21 cellular contexts compared by ENCODE assay signal in genomic region chr9:134355561-134356278, GRCh38. TPM values are rescaled to one million over a fixed set of nuclear protein-coding genes. Genes with fewer than 3 reads are reported as not detected.
DNase-seq lines count a peak whose midpoint lies in the region; ATAC-seq and TF ChIP-seq lines count a peak whose summit lies in the region.
"Had no signal": no experiment of that assay in that cellular context is flagged by ENCODE, and none has a peak within 500 bp of the region (broad histone marks: within the 10 kb centered on the region; RNA-seq: fewer than 3 reads in every experiment).

No MANE protein-coding gene starts in this region.

- TF ChIP-seq POLR2A in right lobe of liver (IDR thresholded peaks at IDR 0.05), result no peak
- TF ChIP-seq POLR2A in thyroid gland (IDR thresholded peaks at IDR 0.05), result no peak

- no peaks in the 10 kb centered on the region for H3K36me3 ChIP-seq in colonic mucosa
- no peaks in the 10 kb centered on the region for H3K36me3 ChIP-seq in right lobe of liver
- no peaks in the 10 kb centered on the region for H3K36me3 ChIP-seq in thyroid gland
- no peaks in the 10 kb centered on the region for H3K36me3 ChIP-seq in OCI-LY7 (ENCODE audit: insufficient read depth, low read length)
- no peaks in the 10 kb centered on the region for H3K36me3 ChIP-seq in Karpas-422 (ENCODE audit: insufficient read depth, low read length)
- H3K36me3 ChIP-seq: gastrocnemius medialis had no signal

- POLR2A ChIA-PET in OCI-LY7 (lab: Charles Lee), result no interaction called here

- H3K4me1 ChIP-seq in colonic mucosa (peaks cover 35% of the 10 kb centered on the region), right lobe of liver (peaks cover 2 to 100% (median 64%) of the 10 kb centered on the region in 4 donors), thyroid gland (peaks cover 71 to 99% of the 10 kb centered on the region in 2 donors), OCI-LY7 (ENCODE audit: insufficient read depth, low read length, poor library complexity, severe bottlenecking) (no peaks in the 10 kb centered on the region), Karpas-422 (ENCODE audit: low read length) (no peaks in the 10 kb centered on the region)

- no peak; the same call in 1 of the 2 replicates for TF ChIP-seq RAD21 in Ishikawa (IDR thresholded peaks at IDR 0.05; ENCODE audit: low read depth)

- CTCF ChIA-PET in OCI-LY7 (lab: Charles Lee; ENCODE audit: unreplicated experiment), result no interaction called here

- H3K9me3 Mint-ChIP-seq in activated naive CD8-positive, alpha-beta T cell treated with anti-CD3 and anti-CD28 coated beads, Interleukin-2, amount 50 U/mL, for 24 hours, result no peaks in the 10 kb centered on the region
- H3K9me3 Mint-ChIP-seq: activated naive CD8-positive, alpha-beta T cell treated with anti-CD3 and anti-CD28 coated beads for 36 hours; neural crest cell had no signal

- H3K4me3 ChIP-seq in colonic mucosa (no peak overlapping the region), right lobe of liver (no peak overlapping the region), thyroid gland (replicated peaks in 1 of 3) (no peak overlapping the region), OCI-LY7 (ENCODE audit: low read depth, low read length, poor library complexity, severe bottlenecking) (no peak overlapping the region), Karpas-422 (ENCODE audit: low read length) (no peak overlapping the region)
- H3K4me3 ChIP-seq: gastrocnemius medialis, GM12878, GM23248 had no signal

- H3K27ac Mint-ChIP-seq in activated naive CD8-positive, alpha-beta T cell treated with anti-CD3 and anti-CD28 coated beads, Interleukin-2, amount 50 U/mL, for 24 hours, result no peak overlapping the region
- H3K27ac Mint-ChIP-seq: activated naive CD8-positive, alpha-beta T cell treated with anti-CD3 and anti-CD28 coated beads for 36 hours had no signal

- no peak for TF ChIP-seq CTCF in colonic mucosa (IDR thresholded peaks at IDR 0.05)
- TF ChIP-seq CTCF in right lobe of liver (IDR thresholded peaks at IDR 0.05), result no peak
- TF ChIP-seq CTCF in thyroid gland (IDR thresholded peaks at IDR 0.05), result no peak
- no peak for TF ChIP-seq CTCF in OCI-LY7 (conservative IDR thresholded peaks at IDR 0.05; ENCODE audit: low read length)

- DNase-seq in colonic mucosa (peak; percentile 84), right lobe of liver (no peak), thyroid gland (peak; percentile 87 to 88), NCI-H1105 treated with DMSO at 0.1 percent for 48 hours (lab: John Stamatoyannopoulos, UW) (no peak), OCI-LY7 (ENCODE audit: low spot score) (no peak), Karpas-422 (no peak)
- DNase-seq in activated naive CD8-positive, alpha-beta T cell treated with anti-CD3 and anti-CD28 coated beads, Interleukin-2, amount 50 U/mL, for 24 hours, result no peak
- DNase-seq: activated CD4-positive, alpha-beta T cell treated with anti-CD3 and anti-CD28 coated beads, Interleukin-2, amount 50 U/mL, for 4 hours; activated naive CD8-positive, alpha-beta T cell treated with anti-CD3 and anti-CD28 coated beads for 36 hours; activated T-cell treated with anti-CD3 and anti-CD28 coated beads, Interleukin-2, amount 50 U/mL, for 48 hours; caudate nucleus; gastrocnemius medialis; GM23248; mesendoderm; NCI-H187; NCI-H526 treated with DMSO at 0.1 percent for 48 hours; right cardiac atrium had no signal

- H3K27ac ChIP-seq in colonic mucosa (peak overlapping the region; percentile 55), right lobe of liver (peak overlapping the region; percentile 10 to 82 (median 67)), thyroid gland (peak overlapping the region; percentile 63 to 77 (median 73)), OCI-LY7 (ENCODE audit: low read depth, low read length, poor library complexity, severe bottlenecking) (no peak overlapping the region), Karpas-422 (ENCODE audit: low read length) (no peak overlapping the region)
- H3K27ac ChIP-seq: GM23248 had no signal

- peak; percentile 1 to 12 (median 10) for ATAC-seq in right lobe of liver
- no peak for ATAC-seq in activated naive CD8-positive, alpha-beta T cell treated with anti-CD3 and anti-CD28 coated beads, Interleukin-2, amount 50 U/mL, for 24 hours
- ATAC-seq: gastrocnemius medialis, GM12878, right cardiac atrium, SK-N-SH treated with all-trans-retinoic acid at 6 μM for 48 hours had no signal

- no peak for TF ChIP-seq EP300 in Ishikawa (IDR thresholded peaks at IDR 0.05; ENCODE audit: borderline replicate concordance)

- H3K9me2 ChIP-seq in OCI-LY7 (ENCODE audit: insufficient read depth, low read length), result no peaks in the 10 kb centered on the region
- H3K9me2 ChIP-seq in Karpas-422 (replicated peaks; ENCODE audit: insufficient read depth, low read length), result no peaks in the 10 kb centered on the region

- H3K36me3 Mint-ChIP-seq in activated naive CD8-positive, alpha-beta T cell treated with anti-CD3 and anti-CD28 coated beads, Interleukin-2, amount 50 U/mL, for 24 hours (ENCODE audit: low read depth), result no peaks in the 10 kb centered on the region
- H3K36me3 Mint-ChIP-seq: activated naive CD8-positive, alpha-beta T cell treated with anti-CD3 and anti-CD28 coated beads for 36 hours had no signal

- intact Hi-C loops in colonic mucosa (cut with DNase I), result no loop called here
- intact Hi-C loops in right lobe of liver (cut with DNase I), result no loop called here
- intact Hi-C loops in thyroid gland (cut with DNase I), result no loop called here
- intact Hi-C loops in OCI-LY7 (cut with micrococcal nuclease; ENCODE audit: unreplicated experiment), result no loop called here

- H3K4me2 ChIP-seq in OCI-LY7 (ENCODE audit: low read length) (no peak overlapping the region), Karpas-422 (ENCODE audit: low read depth, low read length, poor library complexity, severe bottlenecking) (no peak overlapping the region)

- H3K9ac ChIP-seq in colonic mucosa (ENCODE audit: low read depth in 2 of 2, low read length in 2 of 2) (peak overlapping the region in 1 of 2 donors; percentile 53), Karpas-422 (ENCODE audit: low read length) (no peak overlapping the region)
- H3K9ac ChIP-seq: GM23248 had no signal

- H4K20me1 ChIP-seq in OCI-LY7 (ENCODE audit: insufficient read depth, low read length) (no peaks in the 10 kb centered on the region), Karpas-422 (ENCODE audit: insufficient read depth, low read depth, low read length) (0 out of 2 replicates have a peak, but pooled peaks cover 3% of the 10 kb centered on the region)

- no peak overlapping the region for H3K4me3 Mint-ChIP-seq in activated naive CD8-positive, alpha-beta T cell treated with anti-CD3 and anti-CD28 coated beads, Interleukin-2, amount 50 U/mL, for 24 hours
- H3K4me3 Mint-ChIP-seq: activated naive CD8-positive, alpha-beta T cell treated with anti-CD3 and anti-CD28 coated beads for 36 hours; neural crest cell had no signal

- H3K27me3 Mint-ChIP-seq in activated naive CD8-positive, alpha-beta T cell treated with anti-CD3 and anti-CD28 coated beads, Interleukin-2, amount 50 U/mL, for 24 hours, result no peaks in the 10 kb centered on the region
- H3K27me3 Mint-ChIP-seq: activated naive CD8-positive, alpha-beta T cell treated with anti-CD3 and anti-CD28 coated beads for 36 hours had no signal

- H3K79me2 ChIP-seq in OCI-LY7 (ENCODE audit: insufficient read depth, low read depth, low read length) (no peaks in the 10 kb centered on the region), Karpas-422 (ENCODE audit: low read length) (no peaks in the 10 kb centered on the region)

- no TSS peak for BruUV-seq in OCI-LY7 (replicated peaks; lab: Mats Ljungman, UMichigan)

- H3K27me3 ChIP-seq in colonic mucosa (no peaks in the 10 kb centered on the region), right lobe of liver (no peaks in the 10 kb centered on the region), thyroid gland (no peaks in the 10 kb centered on the region), Karpas-422 (ENCODE audit: low read length) (no peaks in the 10 kb centered on the region)
- H3K27me3 ChIP-seq: gastrocnemius medialis had no signal

- 28% methylated on average over 2 of the region's 15 CpGs for WGBS in right lobe of liver (ENCODE audit: insufficient coverage, low coverage, low lambda C conversion rate, missing lambda C conversion rate)
- 0% methylated on average over 6 of the region's 15 CpGs; no CpG with 5 or more reads in 1 of the 2 donors for WGBS in thyroid gland, 2 donors

- H2AFZ ChIP-seq in OCI-LY7 (ENCODE audit: low read length), result no peak overlapping the region
- no peak overlapping the region for H2AFZ ChIP-seq in Karpas-422 (ENCODE audit: low read length)
- H2AFZ ChIP-seq: GM23248 had no signal

- H3K4me1 Mint-ChIP-seq in activated naive CD8-positive, alpha-beta T cell treated with anti-CD3 and anti-CD28 coated beads, Interleukin-2, amount 50 U/mL, for 24 hours, result no peaks in the 10 kb centered on the region
- H3K4me1 Mint-ChIP-seq: activated naive CD8-positive, alpha-beta T cell treated with anti-CD3 and anti-CD28 coated beads for 36 hours had no signal

- no peaks in the 10 kb centered on the region for H3K9me3 ChIP-seq in colonic mucosa
- H3K9me3 ChIP-seq in right lobe of liver, result no peaks in the 10 kb centered on the region
- no peaks in the 10 kb centered on the region for H3K9me3 ChIP-seq in thyroid gland
- no peaks in the 10 kb centered on the region for H3K9me3 ChIP-seq in OCI-LY7 (ENCODE audit: low read length)
- no peaks in the 10 kb centered on the region for H3K9me3 ChIP-seq in Karpas-422 (ENCODE audit: low read length)
- H3K9me3 ChIP-seq: gastrocnemius medialis had no signal

TF ChIP-seq in Ishikawa, 13 proteins besides CTCF, POLR2A, EP300 and RAD21:
- TF ChIP-seq TCF12 (IDR thresholded peaks at IDR 0.05; ENCODE audit: low read depth), result no peak
- TF ChIP-seq TEAD4 (IDR thresholded peaks at IDR 0.05), result 0 out of 2 replicates have a peak, but pooled peaks have one; percentile 21
- TF ChIP-seq ZBTB7A (IDR thresholded peaks at IDR 0.05; ENCODE audit: low read depth), result 0 out of 2 replicates have a peak, but pooled peaks have one; percentile 27
- TF ChIP-seq CEBPB (IDR thresholded peaks at IDR 0.05), result peak; percentile 73

RNA-seq across cellular contexts. Expression of gene RXRA, which starts 29.5 kb away (rescaled TPM):
- total RNA-seq in colonic mucosa (10 to 100 TPM; 68.2 to 72.0 TPM), right lobe of liver (100 to 1,000 TPM; 105 to 165 (median 131) TPM), thyroid gland (10 to 100 TPM; 39.4 to 81.3 (median 67.4) TPM), OCI-LY7 (2022) (0.40 and 0.44 TPM in 2 replicates)
- 0.05 and 0.25 TPM in 2 replicates for total RNA-seq in OCI-LY7 (2014; rRNA removed; shearing (Covaris generic))
- total RNA-seq in Karpas-422 (2014; rRNA removed; shearing (Covaris generic); ENCODE audit: low replicate concordance), result not detected in 2 replicates

Comparison
In these comparisons a context has a peak if more than half of its experiments do, and no peak if none do; other contexts are left out.
1. DNase-seq: peak in colonic mucosa (single experiment) and thyroid gland (2 of 2); none in right lobe of liver (0 of 3), NCI-H1105 treated with DMSO at 0.1 percent for 48 hours (single experiment), activated naive CD8-positive, alpha-beta T cell treated with anti-CD3 and anti-CD28 coated beads, Interleukin-2, amount 50 U/mL, for 24 hours (single experiment), OCI-LY7 (single experiment) and Karpas-422 (single experiment).
2. H3K27ac ChIP-seq: peak in colonic mucosa (single experiment), right lobe of liver (3 of 3) and thyroid gland (3 of 3); none in OCI-LY7 (single experiment) and Karpas-422 (single experiment).
3. RNA of gene RXRA, which starts 29.5 kb away (total RNA-seq): 105 to 165 TPM in right lobe of liver, 68.2 to 72.0 TPM in colonic mucosa and 39.4 to 81.3 TPM in thyroid gland; 0.05 to 0.44 TPM in OCI-LY7 and not detected in Karpas-422; every median in the first group is over 10 times any median in the second.